ENCODE assay signal across 1 cellular context in the genomic region with DNA sequence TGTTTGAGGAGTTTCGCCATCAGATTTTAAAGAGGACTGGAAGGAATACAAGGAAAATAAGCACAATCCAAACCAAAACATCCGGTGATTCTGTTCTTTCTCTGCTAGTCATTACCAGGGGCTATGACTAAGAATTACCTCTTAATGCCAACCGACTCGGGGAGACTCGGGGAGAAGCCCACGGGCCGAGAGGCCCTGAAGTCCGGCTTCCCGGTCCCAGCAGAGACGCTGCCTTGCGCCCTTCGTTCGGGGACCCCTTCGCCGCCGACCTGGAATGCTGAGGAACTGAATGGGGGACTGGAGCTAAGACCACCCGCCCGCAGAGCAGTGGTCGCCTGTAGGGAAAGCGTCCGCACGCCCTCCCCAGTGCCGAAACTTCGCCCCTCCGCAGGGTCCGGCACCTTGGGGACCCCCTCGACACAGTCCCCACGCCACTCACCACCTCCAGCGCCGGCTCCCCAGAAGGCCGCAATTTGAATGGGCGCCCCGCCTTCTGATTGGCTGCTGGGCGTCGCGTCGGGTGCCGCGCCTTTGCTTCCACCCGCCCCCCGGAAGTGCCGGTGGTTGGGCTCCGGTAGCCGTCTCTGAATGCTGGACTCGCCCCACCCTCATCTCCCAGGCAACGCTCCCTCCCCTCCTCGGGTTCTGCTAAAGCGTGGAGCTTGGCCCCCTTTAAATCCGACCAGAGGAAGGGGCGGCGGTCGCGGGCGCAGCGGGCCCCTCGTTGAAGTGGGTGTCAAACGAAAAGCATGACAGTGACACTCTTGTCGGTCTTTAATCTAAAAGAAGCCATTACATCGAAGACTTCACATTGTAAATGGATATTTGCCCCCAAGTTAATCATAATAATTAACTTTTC.
TF ChIP-seq lines count a peak whose summit lies in the region.

Gene KIF14, minus strand, starts transcription at position 479 of the 859 bp plus-strand sequence. CDS start 2,028 bp downstream, outside the sequence.

TF ChIP-seq in HepG2, 621 proteins besides CTCF, POLR2A, EP300 and RAD21 (continued from another document):
- TF ChIP-seq ZNF556 (CRISPR knock-in tag; IDR thresholded peaks at IDR 0.05; ENCODE audit: borderline replicate concordance) (no peak), STAG1 (CRISPR knock-in tag; IDR thresholded peaks at IDR 0.05) (no peak), NFIB (CRISPR knock-in tag; IDR thresholded peaks at IDR 0.05; ENCODE audit: borderline replicate concordance) (no peak), ZNF788 (CRISPR knock-in tag; IDR thresholded peaks at IDR 0.05; ENCODE audit: borderline replicate concordance) (peak; percentile 35; the same call in 1 of the 2 replicates), PAX8 (CRISPR knock-in tag; IDR thresholded peaks at IDR 0.05; ENCODE audit: borderline replicate concordance) (no peak), KAT8 (CRISPR knock-in tag; IDR thresholded peaks at IDR 0.05) (peak; percentile 80), HBP1 (CRISPR knock-in tag; IDR thresholded peaks at IDR 0.05; ENCODE audit: low read depth) (peak; percentile 77; the same call in 1 of the 2 replicates), ZNF670 (CRISPR knock-in tag; IDR thresholded peaks at IDR 0.05; ENCODE audit: borderline replicate concordance) (no peak), SP140L (CRISPR knock-in tag; IDR thresholded peaks at IDR 0.05; ENCODE audit: borderline replicate concordance) (no peak), MAZ (IDR thresholded peaks at IDR 0.05; ENCODE audit: borderline replicate concordance, low read depth, low read length) (peak; percentile 94; the same call in 1 of the 2 replicates), MAZ (CRISPR knock-in tag; IDR thresholded peaks at IDR 0.05; ENCODE audit: low read depth) (peak; percentile 69), KLF6 (CRISPR knock-in tag; IDR thresholded peaks at IDR 0.05) (no peak), MTA3 (CRISPR knock-in tag; IDR thresholded peaks at IDR 0.05) (no peak), YEATS2 (CRISPR knock-in tag; IDR thresholded peaks at IDR 0.05; ENCODE audit: borderline replicate concordance) (peak; percentile 57; the same call in 1 of the 2 replicates)
- TF ChIP-seq, protein P1, sequence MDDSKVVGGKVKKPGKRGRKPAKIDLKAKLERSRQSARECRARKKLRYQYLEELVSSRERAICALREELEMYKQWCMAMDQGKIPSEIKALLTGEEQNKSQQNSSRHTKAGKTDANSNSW (CRISPR knock-in tag; IDR thresholded peaks at IDR 0.05; ENCODE audit: borderline replicate concordance): no peak; the same call in 1 of the 2 replicates
